ENCODE assay signal across 12 cellular contexts in genomic region chr1:167120899-167121298, GRCh38. TPM values are rescaled to one million over a fixed set of nuclear protein-coding genes. Genes with fewer than 3 reads are reported as not detected.
A peak's percentile ranks its signal among the peaks of the same experiment; 100 is the strongest.
DNase-seq lines count a peak whose midpoint lies in the region; ATAC-seq, FAIRE-seq and TF ChIP-seq lines count a peak whose summit lies in the region.
"Had no signal": no experiment of that assay in that cellular context is flagged by ENCODE, and none has a peak within 500 bp of the region (broad histone marks: within the 10 kb centered on the region; RNA-seq: fewer than 3 reads in every experiment).

No MANE protein-coding gene starts in this region.

- H3K9me3 ChIP-seq in GM12878 (replicated peaks; ENCODE audit: control insufficient read depth, insufficient read depth, low read length), result no peaks in the 10 kb centered on the region
- H3K9me3 ChIP-seq: BLaER1 had no signal

- no TSS peak for BruUV-seq in GM12878 (replicated peaks; lab: Mats Ljungman, UMichigan)

- SMC1A ChIA-PET in GM12878 (lab: Charles Lee; ENCODE audit: uncharacterized antibody, unreplicated experiment), result interaction anchor here (0.9 kb wide), 1 partner anchor 56 kb away, joined by 3 read pairs; no protein-coding TSS in a partner anchor

- 0 out of 2 replicates have a peak, but pooled peaks have one; percentile 14 for TF ChIP-seq RAD21 in GM12878 (IDR thresholded peaks at IDR 0.05; ENCODE audit: insufficient read depth, low read depth, low read length)

- RAD21 ChIA-PET in GM12878 (lab: Charles Lee; ENCODE audit: unreplicated experiment), result no interaction called here

- in situ Hi-C loops in GM12878 (cut with MboI), result loop anchor here (5.0 kb wide), 1 partner anchor 54 kb away; no protein-coding TSS in a partner anchor

- peak overlapping the region; percentile 81 for H3K4me3 Mint-ChIP-seq in activated naive CD4-positive, alpha-beta T cell treated with anti-CD3 and anti-CD28 coated beads for 36 hours
- H3K4me3 Mint-ChIP-seq in mesothelial cell of epicardium (peak overlapping the region; percentile 71), type B pancreatic cell (peak overlapping the region; percentile 89)

- ATAC-seq in GM12878, result no peak
- ATAC-seq in HG03442 (IDR thresholded peaks at IDR 0.05; ENCODE audit: unreplicated experiment), result no peak
- ATAC-seq in left ventricle myocardium superior, result no peak
- no peak for ATAC-seq in HG03521 (IDR thresholded peaks at IDR 0.05; ENCODE audit: unreplicated experiment)

- no peaks in the 10 kb centered on the region for H3K36me3 Mint-ChIP-seq in activated naive CD4-positive, alpha-beta T cell treated with anti-CD3 and anti-CD28 coated beads for 36 hours (ENCODE audit: low read depth)
- no peaks in the 10 kb centered on the region for H3K36me3 Mint-ChIP-seq in mesothelial cell of epicardium
- no peaks in the 10 kb centered on the region for H3K36me3 Mint-ChIP-seq in type B pancreatic cell

- no peak overlapping the region for H2AFZ ChIP-seq in GM12878 (ENCODE audit: control insufficient read depth, low read depth, low read length)

- H3K27me3 ChIP-seq in GM12878 (replicated peaks in 1 of 2; ENCODE audit: control insufficient read depth in 2 of 2, insufficient read depth in 2 of 2, low read length in 1 of 2), result peaks cover 0 to 2% of the 10 kb centered on the region in 2 experiments; a peak in 1 of 4 replicates

- intact Hi-C loops in activated naive CD4-positive, alpha-beta T cell treated with anti-CD3 and anti-CD28 coated beads for 36 hours (cut with micrococcal nuclease), result loop anchor here (1.0 to 5.0 kb wide), 8 partner anchors 30 to 431 kb away; partner anchors contain the start of genes CREG1, GPA33 and POU2F1
- intact Hi-C loops in GM12878 (cut with micrococcal nuclease; ENCODE audit: unreplicated experiment) (loop anchor here (5.0 to 10.0 kb wide), 2 partner anchors 209 to 324 kb away; no protein-coding TSS in a partner anchor), left ventricle myocardium superior (cut with micrococcal nuclease) (no loop called here)

- H3K4me1 Mint-ChIP-seq in activated naive CD4-positive, alpha-beta T cell treated with anti-CD3 and anti-CD28 coated beads for 36 hours (ENCODE audit: low read depth), result peaks cover 3% of the 10 kb centered on the region
- H3K4me1 Mint-ChIP-seq in mesothelial cell of epicardium (peaks cover 30% of the 10 kb centered on the region), type B pancreatic cell (ENCODE audit: unreplicated experiment) (peaks cover 7% of the 10 kb centered on the region)

- no peak for TF ChIP-seq POLR2A in GM12878 (IDR thresholded peaks at IDR 0.05; ENCODE audit: low read depth, low read length)

- no peaks in the 10 kb centered on the region for H3K4me1 ChIP-seq in GM12878 (ENCODE audit: control insufficient read depth, insufficient read depth, low read length)
- H3K4me1 ChIP-seq: BLaER1 had no signal

- no peak overlapping the region for H3K4me2 ChIP-seq in GM12878 (ENCODE audit: control insufficient read depth, insufficient read depth)
- H3K4me2 ChIP-seq: BLaER1 had no signal

- H3K27ac ChIP-seq in GM12878 (ENCODE audit: control insufficient read depth, insufficient read depth), result no peak overlapping the region
- H3K27ac ChIP-seq: BLaER1 had no signal

- H3K36me3 ChIP-seq in GM12878 (ENCODE audit: control insufficient read depth in 2 of 2, insufficient read depth in 2 of 2, low read length in 1 of 2), result no peaks in the 10 kb centered on the region
- H3K36me3 ChIP-seq: BLaER1 had no signal

- POLR2A ChIA-PET in GM12878 (lab: Charles Lee), result no interaction called here

- TF ChIP-seq CTCF in GM12878 (IDR thresholded peaks at IDR 0.05 in 2 of 3, conservative IDR thresholded peaks at IDR 0.05 in 1 of 3; ENCODE audit: control insufficient read depth in 2 of 3, extremely low read depth in 1 of 3, insufficient read depth in 1 of 3, low read depth in 3 of 3, low read length in 3 of 3) (no peak), mesothelial cell of epicardium (IDR thresholded peaks at IDR 0.05; ENCODE audit: unreplicated experiment) (no peak), type B pancreatic cell (conservative IDR thresholded peaks at IDR 0.05) (no peak)

- no peaks in the 10 kb centered on the region for H3K27me3 Mint-ChIP-seq in activated naive CD4-positive, alpha-beta T cell treated with anti-CD3 and anti-CD28 coated beads for 36 hours (ENCODE audit: low read depth)
- peaks cover 5% of the 10 kb centered on the region for H3K27me3 Mint-ChIP-seq in mesothelial cell of epicardium (ENCODE audit: low read depth)
- peaks cover 22% of the 10 kb centered on the region for H3K27me3 Mint-ChIP-seq in type B pancreatic cell

- 49% methylated on average over 13 of the region's 13 CpGs for WGBS in GM12878 (ENCODE audit: insufficient coverage, insufficient replicate concordance, low lambda C conversion rate, missing lambda C conversion rate)

- no peak for FAIRE-seq in GM12878 (lab: Jason Lieb, UNC)

- H3K9ac ChIP-seq in GM12878 (ENCODE audit: control insufficient read depth, insufficient read depth, low read length), result no peak overlapping the region
- H3K9ac ChIP-seq: BLaER1 had no signal

- no peaks in the 10 kb centered on the region for H3K9me3 Mint-ChIP-seq in activated naive CD4-positive, alpha-beta T cell treated with anti-CD3 and anti-CD28 coated beads for 36 hours
- H3K9me3 Mint-ChIP-seq in mesothelial cell of epicardium (no peaks in the 10 kb centered on the region), type B pancreatic cell (no peaks in the 10 kb centered on the region)

- H3K27ac Mint-ChIP-seq in activated naive CD4-positive, alpha-beta T cell treated with anti-CD3 and anti-CD28 coated beads for 36 hours, result no peak overlapping the region
- no peak overlapping the region for H3K27ac Mint-ChIP-seq in mesothelial cell of epicardium
- no peak overlapping the region for H3K27ac Mint-ChIP-seq in type B pancreatic cell

- H3K4me3 ChIP-seq in GM12878, result no peak overlapping the region
- H3K4me3 ChIP-seq: BLaER1 had no signal

- no peaks in the 10 kb centered on the region for H4K20me1 ChIP-seq in GM12878 (ENCODE audit: control insufficient read depth, insufficient read depth)
- H4K20me1 ChIP-seq: BLaER1 had no signal

- DNase-seq in activated naive CD4-positive, alpha-beta T cell treated with anti-CD3 and anti-CD28 coated beads for 36 hours, result peak; percentile 71
- no peak for DNase-seq in activated naive CD4-positive, alpha-beta T cell treated with Interleukin-2 at 50 U/mL for 16 hours
- DNase-seq in GM12878 (ENCODE audit: low read depth, low spot score), result no peak
- no peak for DNase-seq in mesothelial cell of epicardium (ENCODE audit: low spot score in 2 of 2, unreplicated experiment in 2 of 2)
- DNase-seq in type B pancreatic cell (ENCODE audit: extremely low spot score, unreplicated experiment), result no peak
- no peak for DNase-seq in left ventricle myocardium superior
- DNase-seq: NCI-H1930 had no signal

- no peak for TF ChIP-seq EP300 in GM12878 (IDR thresholded peaks at IDR 0.05; ENCODE audit: borderline replicate concordance in 1 of 2, control insufficient read depth in 1 of 2, low read depth in 2 of 2, low read length in 2 of 2)

- H3K79me2 ChIP-seq in GM12878 (ENCODE audit: control insufficient read depth, insufficient read depth, low read length), result no peaks in the 10 kb centered on the region

- CTCF ChIA-PET in activated naive CD4-positive, alpha-beta T cell treated with anti-CD3 and anti-CD28 coated beads for 36 hours (lab: Charles Lee), result interaction anchor here (0.7 to 4.9 kb wide), 21 partner anchors 10 to 433 kb away, joined by 3 to 28 read pairs (median 5); partner anchors contain the start of genes CREG1, GPA33 and POU2F1
- CTCF ChIA-PET in GM12878 (lab: Yijun Ruan, JAX), result no interaction called here

RNA-seq across cellular contexts. Expression of gene STYXL2, which starts 27.0 kb away (rescaled TPM):
- total RNA-seq in activated naive CD4-positive, alpha-beta T cell treated with anti-CD3 and anti-CD28 coated beads for 36 hours, result not detected
- 0.19 and 0.24 TPM in 2 replicates for total RNA-seq in GM12878 (2013; cell fraction: nucleolus; rRNA removed)
- total RNA-seq in GM12878 (2014; rRNA removed), result under 0.01 TPM in 1 of 2 replicates, not detected in the other
- total RNA-seq in GM12878 (2014; rRNA removed; fragmentation: Illumina TruSeq; extraction: Trizol), result not detected in 2 replicates
- total RNA-seq in GM12878 (2021), result 0.08 TPM in 2 replicates
- polyA plus RNA-seq in GM12878 (2011; ENCODE audit: low read depth), result not detected
- not detected in 2 replicates for polyA plus RNA-seq in GM12878 (2011; rRNA removed)
- polyA plus RNA-seq in GM12878 (2011; cell fraction: cytosol; rRNA removed), result 0.01 TPM in 1 of 2 replicates, not detected in the other
- not detected in 2 replicates for polyA plus RNA-seq in GM12878 (2011; cell fraction: nucleus; rRNA removed)
- polyA plus RNA-seq in GM12878 (2012), result not detected in 2 replicates
- polyA plus RNA-seq in GM12878 (2014; fragmentation: Illumina TruSeq; extraction: Trizol), result 0.03 TPM in 1 of 2 replicates, not detected in the other
- not detected for polyA plus RNA-seq in GM12878 (2014; fragmentation: Nextera tagmentation; extraction: Ambion mirVana)
- 0.01 TPM in 1 of 2 replicates, not detected in the other for polyA plus RNA-seq in GM12878 (2014; rRNA removed)
- polyA plus RNA-seq in GM12878 (2016; fragmentation: Nextera tagmentation; extraction: Ambion mirVana), result not detected
- polyA minus RNA-seq in GM12878 (2011; rRNA and poly(A)+ RNA removed), result not detected in 2 replicates
- polyA minus RNA-seq in GM12878 (2011; cell fraction: cytosol; rRNA and poly(A)+ RNA removed), result not detected in 2 replicates
- not detected in 2 replicates for polyA minus RNA-seq in GM12878 (2011; cell fraction: nucleus; rRNA and poly(A)+ RNA removed)
- total RNA-seq in mesothelial cell of epicardium, result 0.16 to 0.18 TPM in 2 of 3 replicates, not detected in the other
- total RNA-seq in type B pancreatic cell (ENCODE audit: low replicate concordance), result not detected in 2 replicates
- 121 TPM for total RNA-seq in left ventricle myocardium superior
- total RNA-seq: lung microvascular endothelial cell; T-helper 2 cell treated with Interferon-gamma antibody and Interleukin-4, amounts not matched to agents 100 ng/mL and 5 ng/mL, for 36 hours had no signal

RNA-seq across cellular contexts. Expression of gene GPA33, which starts 30.7 kb away (rescaled TPM):
- total RNA-seq in activated naive CD4-positive, alpha-beta T cell treated with anti-CD3 and anti-CD28 coated beads for 36 hours, result 1 to 10 TPM; 1.2 to 1.4 TPM
- total RNA-seq in GM12878 (2013; cell fraction: nucleolus; rRNA removed), result 0.27 and 0.31 TPM in 2 replicates
- 0.22 and 0.23 TPM in 2 replicates for total RNA-seq in GM12878 (2014; rRNA removed)
- 0.13 and 0.14 TPM in 2 replicates for total RNA-seq in GM12878 (2014; rRNA removed; fragmentation: Illumina TruSeq; extraction: Trizol)
- 0.21 and 0.88 TPM in 2 replicates for total RNA-seq in GM12878 (2021)
- 0.12 TPM for polyA plus RNA-seq in GM12878 (2011; ENCODE audit: low read depth)
- 0.10 TPM in 1 of 2 replicates, not detected in the other for polyA plus RNA-seq in GM12878 (2011; rRNA removed)
- 0.03 TPM in 1 of 2 replicates, not detected in the other for polyA plus RNA-seq in GM12878 (2011; cell fraction: cytosol; rRNA removed)
- 0.06 and 0.07 TPM in 2 replicates for polyA plus RNA-seq in GM12878 (2011; cell fraction: nucleus; rRNA removed)
- polyA plus RNA-seq in GM12878 (2012), result 0.22 and 0.39 TPM in 2 replicates
- 0.12 and 0.25 TPM in 2 replicates for polyA plus RNA-seq in GM12878 (2014; fragmentation: Illumina TruSeq; extraction: Trizol)
- polyA plus RNA-seq in GM12878 (2014; fragmentation: Nextera tagmentation; extraction: Ambion mirVana), result under 1 TPM in 1 of 2 experiments, not detected in 1; 0.09 TPM
- polyA plus RNA-seq in GM12878 (2014; rRNA removed), result 0.14 and 0.27 TPM in 2 replicates
- polyA plus RNA-seq in GM12878 (2016; fragmentation: Nextera tagmentation; extraction: Ambion mirVana), result under 1 TPM; 0.21 to 0.24 TPM
- not detected in 2 replicates for polyA minus RNA-seq in GM12878 (2011; rRNA and poly(A)+ RNA removed)
- not detected in 2 replicates for polyA minus RNA-seq in GM12878 (2011; cell fraction: cytosol; rRNA and poly(A)+ RNA removed)
- polyA minus RNA-seq in GM12878 (2011; cell fraction: nucleus; rRNA and poly(A)+ RNA removed), result not detected in 2 replicates
- 1.2 to 1.9 TPM (median 1.6 TPM) in 3 replicates for total RNA-seq in mesothelial cell of epicardium
- total RNA-seq in type B pancreatic cell (ENCODE audit: low replicate concordance), result 0.68 and 1.4 TPM in 2 replicates
- 0.07 TPM for total RNA-seq in left ventricle myocardium superior
- total RNA-seq: lung microvascular endothelial cell had no signal

Comparison
In these comparisons a context has a peak if more than half of its experiments do, and no peak if none do; other contexts are left out.
1. RNA of gene STYXL2, which starts 27.0 kb away (total RNA-seq): 121 TPM in left ventricle myocardium superior (single experiment); 0.16 to 0.18 TPM in mesothelial cell of epicardium, not detected in type B pancreatic cell, not detected in activated naive CD4-positive, alpha-beta T cell treated with anti-CD3 and anti-CD28 coated beads for 36 hours and under 0.01 to 0.24 TPM in GM12878; every median in the first group is over 10 times any median in the second.
2. Peak in every context shown above with its lines, with median percentiles within 50 percentile points of each other: H3K4me3 Mint-ChIP-seq.